In genomic region chr12:123532021-123532420, GRCh38 we compare ENCODE assay signal across 8 cellular contexts. TPM values are rescaled to one million over a fixed set of nuclear protein-coding genes. Genes with fewer than 3 reads are reported as not detected.
DNase-seq lines count a peak whose midpoint lies in the region; ATAC-seq, FAIRE-seq and TF ChIP-seq lines count a peak whose summit lies in the region.

No MANE protein-coding gene starts in this region.

- no peak overlapping the region for H3K4ac ChIP-seq in mesendoderm (ENCODE audit: low read depth, low read length)

- no peak for TF ChIP-seq EP300 in K562 (IDR thresholded peaks at IDR 0.05; ENCODE audit: low read length)

- H3K9me1 ChIP-seq in K562 (ENCODE audit: control insufficient read depth, insufficient read depth, low read length): no peaks in the 10 kb centered on the region

- TF ChIP-seq POLR2A in K562 (conservative IDR thresholded peaks at IDR 0.05): no peak

- no peak overlapping the region for H3K18ac ChIP-seq in mesendoderm (ENCODE audit: low read length)

- no peak overlapping the region for H2AFZ ChIP-seq in K562 (ENCODE audit: low read depth, low read length)

- no peak overlapping the region for H2AK5ac ChIP-seq in mesendoderm (ENCODE audit: low read length)

- TF ChIP-seq CTCF in K562 (IDR thresholded peaks at IDR 0.05 in 2 of 3, conservative IDR thresholded peaks at IDR 0.05 in 1 of 3; ENCODE audit: insufficient read depth in 2 of 3, low read depth in 1 of 3, low read length in 3 of 3): no peak

- H3K4me2 ChIP-seq in K562 (ENCODE audit: insufficient read depth, low read length) (peak overlapping the region; percentile 90), mesendoderm (ENCODE audit: low read length) (no peak overlapping the region)

- WGBS in K562 (ENCODE audit: insufficient coverage, low coverage, missing lambda C conversion rate): 22% methylated on average over 1 of the region's 1 CpG
- no CpG with 5 or more reads among the region's 1 CpG for WGBS in mesendoderm (ENCODE audit: extremely low coverage, insufficient coverage, low lambda C conversion rate)

- H3K9me3 ChIP-seq in K562 (replicated peaks; ENCODE audit: control insufficient read depth, insufficient read depth, low read depth, low read length): no peaks in the 10 kb centered on the region

- no peak overlapping the region for H2BK5ac ChIP-seq in mesendoderm (ENCODE audit: low read length)

- CTCF ChIA-PET in K562 (lab: Yijun Ruan, JAX; ENCODE audit: low intra/inter-chr PET ratio): no interaction called here

- POLR2A ChIA-PET in K562 (lab: Yijun Ruan, JAX): interaction anchor here (0.6 to 0.7 kb wide), 2 partner anchors 37 to 90 kb away, joined by 4 read pairs; no protein-coding TSS in a partner anchor

- in situ Hi-C loops in K562 (cut with MboI) (no loop called here), ACHN (cut with HindIII; ENCODE audit: low pct_ligation_motif_present, low pct_unique_long_range_greater_than_20kb, low sequenced_read_pairs) (no loop called here)

- no peak for ATAC-seq in K562

- no peak overlapping the region for H2BK120ac ChIP-seq in mesendoderm (ENCODE audit: low read depth, low read length)

- TF ChIP-seq RAD21 in K562 (CRISPR knock-in tag; conservative IDR thresholded peaks at IDR 0.05 in 1 of 2, IDR thresholded peaks at IDR 0.05 in 1 of 2): no peak

- BruUV-seq in K562 (replicated peaks; lab: Mats Ljungman, UMichigan): TSS peak; percentile 55

- no peaks in the 10 kb centered on the region for H3K79me1 ChIP-seq in mesendoderm (ENCODE audit: low read length)

- H3K79me2 ChIP-seq in K562 (ENCODE audit: control insufficient read depth, insufficient read depth, low read length) (peaks cover 29% of the 10 kb centered on the region), mesendoderm (ENCODE audit: control insufficient read depth, insufficient read depth, low read length) (no peaks in the 10 kb centered on the region)

- H2BK15ac ChIP-seq in mesendoderm (replicated peaks; ENCODE audit: low read depth): no peak overlapping the region

- no peak overlapping the region for H3K23ac ChIP-seq in mesendoderm (ENCODE audit: low read length)

- H3K9ac ChIP-seq in K562 (ENCODE audit: insufficient read depth in 1 of 2, low read depth in 2 of 2, low read length in 2 of 2) (peak overlapping the region; percentile 6 to 63; a peak in 2 of 4 replicates), mesendoderm (ENCODE audit: low read length) (peak overlapping the region; percentile 3)

- H4K20me1 ChIP-seq in K562 (replicated peaks; ENCODE audit: control insufficient read depth, insufficient read depth, low read length): no peaks in the 10 kb centered on the region

- peak; percentile 46 for DNase-seq in EH (ENCODE audit: low read depth)
- DNase-seq in KG1 (lab: John Stamatoyannopoulos, UW): peak; percentile 25
- DNase-seq in K562 (ENCODE audit: extremely low read depth in 1 of 4, low spot score in 3 of 4): peak in 1 of 4 experiments; percentile 18
- peak; percentile 37 for DNase-seq in mesendoderm
- DNase-seq in ACHN: no peak
- no peak for DNase-seq in NCI-H1048 (lab: John Stamatoyannopoulos, UW)
- DNase-seq in NCI-H226: no peak
- DNase-seq in central memory CD4-positive, alpha-beta T cell: no peak

- H3K27me3 ChIP-seq in K562 (ENCODE audit: control insufficient read depth in 2 of 2, insufficient read depth in 2 of 2, low read length in 2 of 2) (no peaks in the 10 kb centered on the region), mesendoderm (ENCODE audit: insufficient read depth, low read length, poor library complexity) (no peaks in the 10 kb centered on the region)

- H3K27ac ChIP-seq in K562 (ENCODE audit: extremely low read depth, low read depth, low read length) (no peak overlapping the region), mesendoderm (ENCODE audit: low read depth, low read length) (no peak overlapping the region)

- H4K8ac ChIP-seq in mesendoderm (ENCODE audit: low read depth, low read length): no peak overlapping the region

- peaks cover 14 to 24% of the 10 kb centered on the region in 2 experiments for H3K4me1 ChIP-seq in K562 (replicated peaks in 1 of 2; ENCODE audit: control insufficient read depth in 2 of 2, insufficient read depth in 2 of 2, low read length in 2 of 2)
- H3K4me1 ChIP-seq in mesendoderm (ENCODE audit: control insufficient read depth, low read depth, low read length): no peaks in the 10 kb centered on the region

- H3K4me3 ChIP-seq in K562 (peak overlapping the region; percentile 54; the same call in 1 of the 2 replicates), mesendoderm (ENCODE audit: low read length) (no peak overlapping the region)

- H3K36me3 ChIP-seq in K562 (ENCODE audit: control insufficient read depth, insufficient read depth, low read length): peaks cover 24% of the 10 kb centered on the region; the same call in 2 of the 3 replicates
- H3K36me3 ChIP-seq in mesendoderm (ENCODE audit: control insufficient read depth, insufficient read depth, low read length): no peaks in the 10 kb centered on the region

- FAIRE-seq in K562 (lab: Jason Lieb, UNC): no peak

- H4K5ac ChIP-seq in mesendoderm (ENCODE audit: low read length): no peak overlapping the region

- intact Hi-C loops in K562 (cut with micrococcal nuclease): no loop called here

- H3K56ac ChIP-seq in mesendoderm (ENCODE audit: low read length): peak overlapping the region; percentile 30

TF ChIP-seq in K562, 482 proteins besides CTCF, POLR2A, EP300 and RAD21 (continues in another document):
- no peak for TF ChIP-seq GMEB1 (CRISPR knock-in tag; IDR thresholded peaks at IDR 0.05)
- no peak for TF ChIP-seq ZNF583 (CRISPR knock-in tag; IDR thresholded peaks at IDR 0.05)
- peak; percentile 33; the same call in 1 of the 2 replicates for TF ChIP-seq HDAC2 (IDR thresholded peaks at IDR 0.05)
- TF ChIP-seq CGGBP1 (CRISPR knock-in tag; IDR thresholded peaks at IDR 0.05): no peak
- peak; percentile 30; the same call in 1 of the 2 replicates for TF ChIP-seq SPI1 (IDR thresholded peaks at IDR 0.05; ENCODE audit: borderline replicate concordance, low read depth, low read length)
- peak in 1 of 2 experiments; percentile 24; a peak in 2 of 4 replicates for TF ChIP-seq KDM1A (IDR thresholded peaks at IDR 0.05)
- TF ChIP-seq CTBP1 (IDR thresholded peaks at IDR 0.05; ENCODE audit: borderline replicate concordance): 0 out of 2 replicates have a peak, but pooled peaks have one; percentile 24

RNA-seq across cellular contexts. Expression of gene RILPL1, which starts 1.5 kb away (rescaled TPM):
- 26.0 and 37.1 TPM in 2 replicates for total RNA-seq in K562 (2011; cell fraction: chromatin; rRNA removed; ENCODE audit: low replicate concordance)
- total RNA-seq in K562 (2011; cell fraction: nucleolus; rRNA removed): 16.8 and 21.4 TPM in 2 replicates
- 23.3 and 34.0 TPM in 2 replicates for total RNA-seq in K562 (2011; cell fraction: nucleoplasm; rRNA removed)
- 10.0 and 15.2 TPM in 2 replicates for total RNA-seq in K562 (2014; rRNA removed)
- 2.2 and 3.8 TPM in 2 replicates for total RNA-seq in K562 (2014; rRNA removed; fragmentation: Illumina TruSeq; extraction: Trizol)
- 5.1 and 5.8 TPM in 2 replicates for total RNA-seq in K562 (2015; rRNA removed; fragmentation: Illumina TruSeq; extraction: Trizol)
- total RNA-seq in K562 (2021): 10.6 and 12.1 TPM in 2 replicates
- 8.6 and 11.7 TPM in 2 replicates for polyA plus RNA-seq in K562 (2011; rRNA removed)
- polyA plus RNA-seq in K562 (2011; cell fraction: cytosol; rRNA removed): 15.1 and 17.0 TPM in 2 replicates
- 16.2 and 23.6 TPM in 2 replicates for polyA plus RNA-seq in K562 (2011; cell fraction: nucleus; rRNA removed)
- polyA plus RNA-seq in K562 (2012): 8.3 and 11.4 TPM in 2 replicates
- polyA plus RNA-seq in K562 (2014; fragmentation: Illumina TruSeq; extraction: Trizol): 7.8 and 8.8 TPM in 2 replicates
- under 1 TPM; 0.25 to 0.36 TPM for polyA plus RNA-seq in K562 (2014; fragmentation: Nextera tagmentation; extraction: Ambion mirVana)
- polyA plus RNA-seq in K562 (2014; rRNA removed): 9.4 and 9.6 TPM in 2 replicates
- polyA minus RNA-seq in K562 (2011; rRNA and poly(A)+ RNA removed): 6.4 and 8.2 TPM in 2 replicates
- polyA minus RNA-seq in K562 (2011; cell fraction: cytosol; rRNA and poly(A)+ RNA removed): 8.4 and 11.6 TPM in 2 replicates
- polyA minus RNA-seq in K562 (2011; cell fraction: nucleus; rRNA and poly(A)+ RNA removed): 7.7 and 9.6 TPM in 2 replicates
- 3.4 TPM for polyA plus RNA-seq in mesendoderm (2013, experiment 1 of 2)
- 3.9 TPM for polyA plus RNA-seq in mesendoderm (2013, experiment 2 of 2)

RNA-seq across cellular contexts. Expression of gene TMED2, which starts 52.3 kb away (rescaled TPM):
- 108 and 173 TPM in 2 replicates for total RNA-seq in K562 (2011; cell fraction: chromatin; rRNA removed; ENCODE audit: low replicate concordance)
- 129 and 135 TPM in 2 replicates for total RNA-seq in K562 (2011; cell fraction: nucleolus; rRNA removed)
- 257 and 377 TPM in 2 replicates for total RNA-seq in K562 (2011; cell fraction: nucleoplasm; rRNA removed)
- total RNA-seq in K562 (2014; rRNA removed): 121 and 146 TPM in 2 replicates
- 190 and 208 TPM in 2 replicates for total RNA-seq in K562 (2014; rRNA removed; fragmentation: Illumina TruSeq; extraction: Trizol)
- total RNA-seq in K562 (2015; rRNA removed; fragmentation: Illumina TruSeq; extraction: Trizol): 192 and 207 TPM in 2 replicates
- 191 and 217 TPM in 2 replicates for total RNA-seq in K562 (2021)
- 158 and 206 TPM in 2 replicates for polyA plus RNA-seq in K562 (2011; rRNA removed)
- 61.8 and 125 TPM in 2 replicates for polyA plus RNA-seq in K562 (2011; cell fraction: cytosol; rRNA removed)
- polyA plus RNA-seq in K562 (2011; cell fraction: nucleus; rRNA removed): 29.3 and 49.1 TPM in 2 replicates
- polyA plus RNA-seq in K562 (2012): 172 and 199 TPM in 2 replicates
- 168 and 192 TPM in 2 replicates for polyA plus RNA-seq in K562 (2014; fragmentation: Illumina TruSeq; extraction: Trizol)
- polyA plus RNA-seq in K562 (2014; fragmentation: Nextera tagmentation; extraction: Ambion mirVana): 100 to 1,000 TPM; 103 to 114 TPM
- 142 and 146 TPM in 2 replicates for polyA plus RNA-seq in K562 (2014; rRNA removed)
- polyA minus RNA-seq in K562 (2011; rRNA and poly(A)+ RNA removed): 190 and 210 TPM in 2 replicates
- polyA minus RNA-seq in K562 (2011; cell fraction: cytosol; rRNA and poly(A)+ RNA removed): 77.7 and 89.5 TPM in 2 replicates
- polyA minus RNA-seq in K562 (2011; cell fraction: nucleus; rRNA and poly(A)+ RNA removed): 19.1 and 43.2 TPM in 2 replicates
- 168 TPM for polyA plus RNA-seq in mesendoderm (2013, experiment 1 of 2)
- polyA plus RNA-seq in mesendoderm (2013, experiment 2 of 2): 166 TPM

Comparison
In these comparisons a context has a peak if more than half of its experiments do, and no peak if none do; other contexts are left out.
1. DNase-seq: peak in EH (single experiment), KG1 (single experiment) and mesendoderm (single experiment); none in ACHN (single experiment), NCI-H1048 (single experiment), NCI-H226 (single experiment) and central memory CD4-positive, alpha-beta T cell (single experiment).